8 cellular contexts compared by ENCODE assay signal in the genomic region with DNA sequence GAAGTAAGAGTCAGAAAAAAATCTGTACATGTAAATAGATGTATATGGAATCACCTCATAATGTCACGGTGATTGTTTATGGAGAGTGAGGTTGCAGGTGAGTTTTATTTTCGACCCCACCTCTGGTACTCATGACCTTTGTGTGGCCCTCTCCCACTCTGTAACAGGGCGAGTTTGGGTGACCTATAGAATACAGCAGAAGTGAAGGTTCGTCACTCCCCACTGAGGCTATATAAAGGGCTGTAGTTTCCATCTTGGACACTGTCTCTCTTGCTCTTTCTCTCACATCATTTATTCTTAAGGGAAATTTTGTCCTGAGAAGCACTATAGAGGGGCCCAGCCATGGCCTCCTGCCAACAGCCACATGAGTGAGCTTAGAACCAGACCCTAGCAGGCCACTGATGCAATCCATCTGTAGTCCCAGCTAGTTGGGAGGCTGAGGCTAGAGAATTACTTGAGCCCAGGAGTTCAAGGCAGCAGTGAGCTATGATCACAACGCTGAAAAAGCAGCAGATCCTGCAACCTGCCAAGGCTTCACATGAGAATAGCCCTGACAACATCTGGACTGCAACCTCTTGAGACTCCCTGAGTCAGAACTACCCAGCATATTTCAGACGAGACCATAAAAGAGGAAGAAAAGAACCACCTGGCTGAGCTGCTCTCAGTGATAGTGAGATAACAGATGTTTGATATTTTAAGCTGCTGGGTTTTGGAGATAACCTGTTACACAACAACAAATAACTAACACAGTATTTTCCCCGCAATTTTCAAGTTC.
DNase-seq lines count a peak whose midpoint lies in the region; ATAC-seq and TF ChIP-seq lines count a peak whose summit lies in the region.

No MANE protein-coding gene starts in this region.

- WGBS in tibial nerve, 2 donors: 63 to 70% methylated on average over 7 of the region's 7 CpGs
- 77 to 78% methylated on average over 7 of the region's 7 CpGs for WGBS in aorta, 2 donors

- H3K4me1 ChIP-seq in MM.1S (ENCODE audit: low read length): peaks cover 66% of the 10 kb centered on the region
- H3K4me1 ChIP-seq in tibial nerve: peaks cover 0 to 4% (median 0%) of the 10 kb centered on the region in 4 donors
- H3K4me1 ChIP-seq in aorta (ENCODE audit: control insufficient read depth in 1 of 2, insufficient read depth in 2 of 2, low read length in 2 of 2): no peaks in the 10 kb centered on the region
- no peaks in the 10 kb centered on the region for H3K4me1 ChIP-seq in foreskin keratinocyte

- H3K79me2 ChIP-seq in MM.1S (ENCODE audit: low read length): peaks cover 14% of the 10 kb centered on the region

- peak overlapping the region; percentile 84 for H3K27ac ChIP-seq in MM.1S (ENCODE audit: low read length)
- no peak overlapping the region for H3K27ac ChIP-seq in tibial nerve
- H3K27ac ChIP-seq in aorta (ENCODE audit: low read depth in 1 of 2, low read length in 2 of 2): no peak overlapping the region
- H3K27ac ChIP-seq in foreskin keratinocyte: no peak overlapping the region

- peak overlapping the region; percentile 79 for H3K4me2 ChIP-seq in MM.1S (ENCODE audit: low read depth, low read length)

- intact Hi-C loops in aorta (cut with DNase I): loop anchor here (5.0 kb wide), 2 partner anchors 272 to 657 kb away; no protein-coding TSS in a partner anchor

- DNase-seq in HFF-Myc (ENCODE audit: extremely low read depth, low read depth) (peak; percentile 36), MM.1S (peak; percentile 90), left lobe of liver (ENCODE audit: low spot score) (peak; percentile 41), tibial nerve (ENCODE audit: low spot score in 2 of 2) (no peak), aorta (no peak), foreskin keratinocyte (no peak)
- no peak for DNase-seq in stimulated activated naive CD8-positive, alpha-beta T cell treated with anti-CD3 and anti-CD28 coated beads, Interleukin-15, Interleukin-2, amounts not matched to agents 100 U/mL and 50 U/mL, for 24 hours

- TF ChIP-seq EP300 in tibial nerve (IDR thresholded peaks at IDR 0.05): no peak

- H3K9me2 ChIP-seq in MM.1S (replicated peaks; ENCODE audit: insufficient read depth, low read length): no peaks in the 10 kb centered on the region

- no peaks in the 10 kb centered on the region for H4K20me1 ChIP-seq in MM.1S (ENCODE audit: insufficient read depth, low read length)

- H3K27me3 ChIP-seq in MM.1S (replicated peaks; ENCODE audit: insufficient read depth, low read length): no peaks in the 10 kb centered on the region
- no peaks in the 10 kb centered on the region for H3K27me3 ChIP-seq in tibial nerve
- H3K27me3 ChIP-seq in aorta (ENCODE audit: control insufficient read depth in 1 of 2, insufficient read depth in 2 of 2, low read length in 1 of 2): no peaks in the 10 kb centered on the region
- H3K27me3 ChIP-seq in foreskin keratinocyte: no peaks in the 10 kb centered on the region

- H2AFZ ChIP-seq in MM.1S (ENCODE audit: low read length): no peak overlapping the region

- no peaks in the 10 kb centered on the region for H3K9me3 ChIP-seq in MM.1S (replicated peaks; ENCODE audit: insufficient read depth, low read length)
- H3K9me3 ChIP-seq in tibial nerve: no peaks in the 10 kb centered on the region
- no peaks in the 10 kb centered on the region for H3K9me3 ChIP-seq in aorta (ENCODE audit: control insufficient read depth, low read length)

- no peaks in the 10 kb centered on the region for H3K36me3 ChIP-seq in MM.1S (replicated peaks; ENCODE audit: insufficient read depth, low read length)
- no peaks in the 10 kb centered on the region for H3K36me3 ChIP-seq in tibial nerve
- H3K36me3 ChIP-seq in aorta (ENCODE audit: control insufficient read depth in 1 of 2, insufficient read depth in 2 of 2, low read length in 1 of 2): no peaks in the 10 kb centered on the region

- ATAC-seq in GM18861 (IDR thresholded peaks at IDR 0.05; ENCODE audit: unreplicated experiment) (peak; percentile 79), left lobe of liver (no peak), aorta (ENCODE audit: low FRiP score) (no peak), foreskin keratinocyte (no peak)
- ATAC-seq in stimulated activated naive CD8-positive, alpha-beta T cell treated with anti-CD3 and anti-CD28 coated beads, Interleukin-15, Interleukin-2, amounts not matched to agents 100 U/mL and 50 U/mL, for 24 hours: no peak

- TF ChIP-seq CTCF in HFF-Myc (IDR thresholded peaks at IDR 0.05; ENCODE audit: low read depth, low read length, missing control alignments) (no peak), MM.1S (IDR thresholded peaks at IDR 0.05; ENCODE audit: low read length) (no peak), tibial nerve (IDR thresholded peaks at IDR 0.05) (no peak), foreskin keratinocyte (conservative IDR thresholded peaks at IDR 0.05) (no peak)

- TF ChIP-seq POLR2A in tibial nerve (IDR thresholded peaks at IDR 0.05): no peak

- H3K9ac ChIP-seq in MM.1S (ENCODE audit: low read length): peak overlapping the region; percentile 15; the same call in 1 of the 2 replicates

- H3F3A ChIP-seq in MM.1S (ENCODE audit: insufficient read depth, low read length): peaks cover 61% of the 10 kb centered on the region

- no peak overlapping the region for H3K4me3 ChIP-seq in HFF-Myc (replicated peaks; ENCODE audit: low read depth, low read length)
- no peak overlapping the region for H3K4me3 ChIP-seq in MM.1S (ENCODE audit: low read length)
- H3K4me3 ChIP-seq in tibial nerve: no peak overlapping the region
- no peak overlapping the region for H3K4me3 ChIP-seq in aorta (ENCODE audit: low read length in 2 of 2)

Comparison
In these comparisons a context has a peak if more than half of its experiments do, and no peak if none do; other contexts are left out.
1. DNase-seq: peak in HFF-Myc (single experiment), MM.1S (single experiment) and left lobe of liver (single experiment); none in stimulated activated naive CD8-positive, alpha-beta T cell treated with anti-CD3 and anti-CD28 coated beads, Interleukin-15, Interleukin-2, amounts not matched to agents 100 U/mL and 50 U/mL, for 24 hours (single experiment), tibial nerve (0 of 2), aorta (0 of 2) and foreskin keratinocyte (0 of 2).